ENCODE assay signal across 9 cellular contexts in the genomic region with DNA sequence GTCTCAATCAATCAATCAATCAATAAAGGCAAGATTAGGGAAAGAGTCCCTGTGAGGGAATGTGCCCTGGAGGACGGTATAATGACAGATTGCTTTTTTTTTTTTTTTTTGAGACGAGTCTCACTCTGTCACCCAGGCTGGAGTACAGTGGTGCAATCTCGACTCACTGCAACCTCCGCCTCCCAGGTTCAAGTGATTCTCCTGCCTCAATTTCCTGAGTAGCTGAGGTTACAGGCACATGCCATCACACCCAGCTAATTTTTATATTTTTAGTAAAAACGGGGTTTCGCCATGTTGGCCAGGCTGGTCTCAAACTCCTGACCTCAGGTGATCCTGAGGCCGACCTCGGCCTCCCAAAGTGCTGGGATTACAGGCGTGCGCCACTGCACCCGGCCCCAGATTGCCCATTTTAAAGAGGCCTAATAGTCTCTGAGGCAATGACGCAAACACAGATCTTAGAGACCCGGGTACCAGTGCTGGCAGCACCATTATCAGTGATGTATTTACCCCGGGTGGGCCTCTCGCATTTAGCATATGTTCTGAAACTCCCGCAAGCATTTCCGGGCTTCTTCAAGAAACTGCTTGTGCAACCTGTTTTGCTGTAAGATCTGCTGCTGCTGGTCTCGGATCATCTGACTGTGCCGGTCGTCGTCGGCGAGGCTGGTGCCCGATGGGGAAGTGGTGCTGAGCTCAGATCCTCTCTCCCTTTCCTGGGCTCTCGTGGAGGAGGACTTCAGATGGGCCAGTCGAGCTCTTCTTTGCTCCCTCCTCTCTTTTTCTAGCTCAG. TPM values are rescaled to one million over a fixed set of nuclear protein-coding genes. Genes with fewer than 3 reads are reported as not detected.
DNase-seq lines count a peak whose midpoint lies in the region; ATAC-seq, FAIRE-seq and TF ChIP-seq lines count a peak whose summit lies in the region.
"Had no signal": no experiment of that assay in that cellular context is flagged by ENCODE, and none has a peak within 500 bp of the region (broad histone marks: within the 10 kb centered on the region; RNA-seq: fewer than 3 reads in every experiment).

No MANE protein-coding gene starts in this region.

- no peak overlapping the region for H2AFZ ChIP-seq in astrocyte (ENCODE audit: low read depth, low read length)

- H3K4me2 ChIP-seq in astrocyte (ENCODE audit: low read length): no peak overlapping the region

- no peaks in the 10 kb centered on the region for H3K9me3 ChIP-seq in CD4-positive, alpha-beta T cell (ENCODE audit: control insufficient read depth, low read length)
- no peaks in the 10 kb centered on the region for H3K9me3 ChIP-seq in astrocyte (ENCODE audit: insufficient read depth, low read depth, low read length)
- no peaks in the 10 kb centered on the region for H3K9me3 ChIP-seq in neutrophil

- H3K27ac ChIP-seq in CD4-positive, alpha-beta T cell (ENCODE audit: low read depth, low read length): peak overlapping the region; percentile 23
- H3K27ac ChIP-seq in astrocyte (ENCODE audit: low read depth, low read length) (no peak overlapping the region), neutrophil (peak overlapping the region; percentile 93)

- peak; percentile 24 to 66 (median 48) for DNase-seq in CD4-positive, alpha-beta T cell
- DNase-seq in T-helper 1 cell: peak in 3 of 5 donors; percentile 12 to 83 (median 26)
- DNase-seq in astrocyte (ENCODE audit: low read depth): no peak
- DNase-seq in NCI-H1436 treated with DMSO at 0.1 percent for 48 hours (lab: John Stamatoyannopoulos, UW): no peak
- no peak for DNase-seq in cerebellar nuclear complex (lab: John Stamatoyannopoulos, UW)
- no peak for DNase-seq in NCI-H146 treated with DMSO at 0.1 percent for 48 hours (lab: John Stamatoyannopoulos, UW; ENCODE audit: unreplicated experiment)

- peaks cover 97% of the 10 kb centered on the region for H3K79me2 ChIP-seq in astrocyte (ENCODE audit: insufficient read depth, low read length)

- CTCF ChIA-PET in CD4-positive, alpha-beta T cell (lab: Charles Lee): no interaction called here

- POLR2A ChIA-PET in CD4-positive, alpha-beta T cell (lab: Charles Lee): interaction anchor here (0.6 to 2.3 kb wide), 6 partner anchors 7 to 105 kb away, joined by 3 to 7 read pairs (median 3); a partner anchor contains a TSS

- H3K36me3 ChIP-seq in astrocyte (ENCODE audit: insufficient read depth, low read length): no peaks in the 10 kb centered on the region
- H3K36me3 ChIP-seq in neutrophil: peaks cover 6% of the 10 kb centered on the region

- TF ChIP-seq CTCF in CD4-positive, alpha-beta T cell (IDR thresholded peaks at IDR 0.05): no peak
- TF ChIP-seq CTCF in astrocyte (IDR thresholded peaks at IDR 0.05; ENCODE audit: insufficient read depth, low read depth, low read length): no peak
- TF ChIP-seq CTCF in neutrophil (IDR thresholded peaks at IDR 0.05): no peak

- H4K20me1 ChIP-seq in astrocyte (ENCODE audit: insufficient read depth, low read length): peaks cover 88% of the 10 kb centered on the region

- H3K36me3 Mint-ChIP-seq in CD4-positive, alpha-beta T cell (ENCODE audit: low read depth): no peaks in the 10 kb centered on the region
- peaks cover 18% of the 10 kb centered on the region for H3K36me3 Mint-ChIP-seq in astrocyte (ENCODE audit: low read depth, unreplicated experiment)

- no peak overlapping the region for H3K9ac ChIP-seq in astrocyte (ENCODE audit: low read length)

- peak overlapping the region; percentile 42 for H3K4me3 Mint-ChIP-seq in CD4-positive, alpha-beta T cell
- H3K4me3 Mint-ChIP-seq in astrocyte (ENCODE audit: unreplicated experiment): no peak overlapping the region

- H3K27ac Mint-ChIP-seq in CD4-positive, alpha-beta T cell: peak overlapping the region; percentile 83
- H3K27ac Mint-ChIP-seq in astrocyte (ENCODE audit: unreplicated experiment): peak overlapping the region; percentile 74

- FAIRE-seq in astrocyte (lab: Jason Lieb, UNC): no peak

- H3K27me3 ChIP-seq in CD4-positive, alpha-beta T cell (ENCODE audit: control insufficient read depth, insufficient read depth, low read length): no peaks in the 10 kb centered on the region
- H3K27me3 ChIP-seq in astrocyte (ENCODE audit: insufficient read depth, low read length) (no peaks in the 10 kb centered on the region), neutrophil (no peaks in the 10 kb centered on the region)

- intact Hi-C loops in CD4-positive, alpha-beta T cell (cut with DNase I, micrococcal nuclease): loop anchor here in 1 of 2 experiments (2.0 kb wide), 1 partner anchor 34 kb away; a partner anchor contains a TSS

- H3K4me3 ChIP-seq in astrocyte (ENCODE audit: insufficient read depth, low read depth, low read length) (no peak overlapping the region), neutrophil (ENCODE audit: low read depth in 1 of 2, low read length in 1 of 2) (peak overlapping the region; percentile 57 to 59)

- H3K4me1 ChIP-seq in astrocyte (ENCODE audit: insufficient read depth, low read length) (peaks cover 8% of the 10 kb centered on the region), neutrophil (ENCODE audit: control insufficient read depth in 1 of 2, insufficient read depth in 1 of 2, low read depth in 1 of 2, low read length in 1 of 2) (peaks cover 92 to 98% of the 10 kb centered on the region in 2 experiments)

- no peaks in the 10 kb centered on the region for H3K27me3 Mint-ChIP-seq in CD4-positive, alpha-beta T cell
- no peaks in the 10 kb centered on the region for H3K27me3 Mint-ChIP-seq in astrocyte (ENCODE audit: low read depth, unreplicated experiment)

- no peaks in the 10 kb centered on the region for H3K9me3 Mint-ChIP-seq in CD4-positive, alpha-beta T cell
- H3K9me3 Mint-ChIP-seq in astrocyte (ENCODE audit: unreplicated experiment): no peaks in the 10 kb centered on the region

- peaks cover 50% of the 10 kb centered on the region for H3K4me1 Mint-ChIP-seq in CD4-positive, alpha-beta T cell (ENCODE audit: low read depth)
- H3K4me1 Mint-ChIP-seq in astrocyte (ENCODE audit: low read depth, unreplicated experiment): peaks cover 8% of the 10 kb centered on the region

- ATAC-seq in CD4-positive, alpha-beta T cell (ENCODE audit: poor library complexity): peak; percentile 82
- no peak for ATAC-seq in GM18519 (IDR thresholded peaks at IDR 0.05; ENCODE audit: low FRiP score, unreplicated experiment)

RNA-seq across cellular contexts. Expression of a gene that starts 12.7 kb away (rescaled TPM):
- total RNA-seq in CD4-positive, alpha-beta T cell: 1 to 10 TPM; 2.6 to 2.7 TPM
- total RNA-seq in astrocyte: 1.3 and 1.6 TPM in 2 replicates
- total RNA-seq: RPMI7951 had no signal

RNA-seq across cellular contexts. Expression of a gene that starts 34.9 kb away (rescaled TPM):
- total RNA-seq in CD4-positive, alpha-beta T cell: 1 to 10 TPM; 6.2 to 7.0 TPM
- total RNA-seq in astrocyte: 184 and 187 TPM in 2 replicates

RNA-seq across cellular contexts. Expression of a gene that starts 49.7 kb away (rescaled TPM):
- 100 to 1,000 TPM; 489 to 494 TPM for total RNA-seq in CD4-positive, alpha-beta T cell
- total RNA-seq in astrocyte: 48.1 and 51.0 TPM in 2 replicates

Comparison
In these comparisons a context has a peak if more than half of its experiments do, and no peak if none do; other contexts are left out.
1. DNase-seq: peak in CD4-positive, alpha-beta T cell (10 of 10) and T-helper 1 cell (3 of 5); none in astrocyte (single experiment), NCI-H1436 treated with DMSO at 0.1 percent for 48 hours (single experiment), cerebellar nuclear complex (0 of 2) and NCI-H146 treated with DMSO at 0.1 percent for 48 hours (single experiment).
2. RNA of a gene that starts 34.9 kb away (total RNA-seq): 184 to 187 TPM in astrocyte; 6.2 to 7.0 TPM in CD4-positive, alpha-beta T cell; every median in the first group is over 10 times any median in the second.